11 cellular contexts compared by ENCODE assay signal in the genomic region with DNA sequence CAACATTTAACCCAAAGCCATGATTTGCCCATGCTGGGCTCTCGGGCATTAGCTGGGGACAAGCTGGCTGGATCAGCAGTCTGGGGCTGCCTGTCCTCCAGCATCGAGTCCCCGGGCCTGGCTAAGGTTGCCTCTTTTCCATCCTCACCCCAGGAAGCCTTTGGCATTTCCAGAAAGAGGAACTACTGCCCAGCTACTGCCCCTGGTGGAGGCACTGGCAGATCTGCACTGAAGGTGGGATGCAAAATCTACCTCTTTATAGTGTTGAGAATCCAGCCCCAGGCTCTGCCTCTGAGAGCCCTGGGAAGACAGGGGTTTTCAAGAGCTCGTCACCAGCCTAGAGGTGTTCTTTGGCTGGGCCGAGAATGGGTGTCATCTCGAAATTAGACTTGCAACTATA.
A peak's percentile ranks its signal among the peaks of the same experiment; 100 is the strongest.
DNase-seq lines count a peak whose midpoint lies in the region; ATAC-seq, FAIRE-seq and TF ChIP-seq lines count a peak whose summit lies in the region.
"Had no signal": no experiment of that assay in that cellular context is flagged by ENCODE, and none has a peak within 500 bp of the region (broad histone marks: within the 10 kb centered on the region; RNA-seq: fewer than 3 reads in every experiment).

No MANE protein-coding gene starts in this region.

- H3K9ac ChIP-seq in HepG2 (ENCODE audit: insufficient read depth, low read depth, low read length) (no peak overlapping the region), OCI-LY1 (ENCODE audit: low read length) (no peak overlapping the region)

- ATAC-seq in HepG2 (peak; percentile 55), right lobe of liver (no peak), sciatic nerve (no peak)
- ATAC-seq: body of pancreas had no signal

- peak; percentile 6 for DNase-seq in HepG2 (ENCODE audit: low spot score)
- DNase-seq in right lobe of liver, result no peak
- no peak for DNase-seq in fibroblast of mammary gland (ENCODE audit: low read depth)
- DNase-seq in HPDE6-E6E7 (ENCODE audit: extremely low spot score), result no peak
- DNase-seq in small intestine, result no peak
- DNase-seq in posterior vena cava (ENCODE audit: low spot score), result no peak
- DNase-seq in sciatic nerve (ENCODE audit: low spot score), result no peak
- DNase-seq: body of pancreas, nucleus accumbens, Peyer's patch had no signal

- no peak for TF ChIP-seq RAD21 in HepG2 (CRISPR knock-in tag; IDR thresholded peaks at IDR 0.05)

- H3F3A ChIP-seq in OCI-LY1 (ENCODE audit: insufficient read depth, low read length), result no peaks in the 10 kb centered on the region

- H3K36me3 ChIP-seq in HepG2 (replicated peaks in 1 of 2; ENCODE audit: control insufficient read depth in 1 of 2, insufficient read depth in 2 of 2, low read length in 2 of 2) (no peaks in the 10 kb centered on the region), right lobe of liver (no peaks in the 10 kb centered on the region), OCI-LY1 (ENCODE audit: insufficient read depth, low read length) (no peaks in the 10 kb centered on the region), small intestine (ENCODE audit: control insufficient read depth in 2 of 2, insufficient read depth in 2 of 2, low read length in 2 of 2) (no peaks in the 10 kb centered on the region)
- H3K36me3 ChIP-seq: Peyer's patch had no signal

- TF ChIP-seq POLR2A in HepG2 (IDR thresholded peaks at IDR 0.05; ENCODE audit: insufficient read depth in 1 of 2, low read depth in 2 of 2, low read length in 2 of 2), result no peak
- TF ChIP-seq POLR2A in right lobe of liver (IDR thresholded peaks at IDR 0.05), result no peak

- in situ Hi-C loops in HepG2 (cut with HindIII; ENCODE audit: extremely low pct_ligation_motif_present, low pct_unique_long_range_greater_than_20kb), result loop anchor here (10.0 to 25.0 kb wide), 2 partner anchors 293 to 700 kb away; no protein-coding TSS in a partner anchor

- TF ChIP-seq EP300 in HepG2 (IDR thresholded peaks at IDR 0.05; ENCODE audit: low read depth in 2 of 2, low read length in 2 of 2), result no peak
- no peak for TF ChIP-seq EP300 in HepG2 (CRISPR knock-in tag; IDR thresholded peaks at IDR 0.05; ENCODE audit: borderline replicate concordance)

- peaks cover 13% of the 10 kb centered on the region for H3K4me1 ChIP-seq in HepG2 (ENCODE audit: insufficient read depth, low read length)
- no peaks in the 10 kb centered on the region for H3K4me1 ChIP-seq in right lobe of liver
- H3K4me1 ChIP-seq in OCI-LY1 (ENCODE audit: insufficient read depth, low read length, severe bottlenecking), result no peaks in the 10 kb centered on the region
- H3K4me1 ChIP-seq in small intestine (ENCODE audit: control insufficient read depth in 2 of 2, insufficient read depth in 1 of 2, low read depth in 1 of 2, low read length in 1 of 2), result no peaks in the 10 kb centered on the region

- H3K9me3 ChIP-seq in HepG2 (ENCODE audit: low read length) (peaks cover 15% of the 10 kb centered on the region), right lobe of liver (peaks cover 0 to 5% (median 2%) of the 10 kb centered on the region in 4 donors), OCI-LY1 (ENCODE audit: low read length) (0 out of 2 replicates have a peak, but pooled peaks cover 3% of the 10 kb centered on the region), small intestine (ENCODE audit: control insufficient read depth, low read depth) (no peaks in the 10 kb centered on the region)

- no TSS peak for BruUV-seq in HepG2 (replicated peaks; lab: Mats Ljungman, UMichigan)

- no peak overlapping the region for H2AFZ ChIP-seq in HepG2 (ENCODE audit: low read length)
- H2AFZ ChIP-seq in OCI-LY1 (ENCODE audit: low read length), result no peak overlapping the region

- CTCF ChIA-PET in HepG2 (lab: Yijun Ruan, JAX; ENCODE audit: low intra/inter-chr PET ratio, low total read pairs), result no interaction called here

- POLR2A ChIA-PET in HepG2 (lab: Yijun Ruan, JAX), result no interaction called here

- H3K4me2 ChIP-seq in HepG2 (ENCODE audit: low read depth, low read length), result no peak overlapping the region
- H3K4me2 ChIP-seq in OCI-LY1 (ENCODE audit: low read length), result no peak overlapping the region

- H3K79me2 ChIP-seq in HepG2 (ENCODE audit: insufficient read depth, low read length), result no peaks in the 10 kb centered on the region
- no peaks in the 10 kb centered on the region for H3K79me2 ChIP-seq in OCI-LY1 (ENCODE audit: insufficient read depth, low read length)

- intact Hi-C loops in HepG2 (cut with micrococcal nuclease; ENCODE audit: unreplicated experiment) (no loop called here), right lobe of liver (cut with DNase I) (no loop called here), posterior vena cava (cut with DNase I) (loop anchor here in 1 of 2 donors (5.0 to 10.0 kb wide), 3 partner anchors 295 to 843 kb away; no protein-coding TSS in a partner anchor), sciatic nerve (cut with DNase I) (no loop called here)

- no peaks in the 10 kb centered on the region for H3K9me2 ChIP-seq in OCI-LY1 (ENCODE audit: low read depth, low read length)

- H3K27ac ChIP-seq in HepG2 (ENCODE audit: extremely low read length, insufficient read depth, low read length) (no peak overlapping the region), right lobe of liver (no peak overlapping the region), OCI-LY1 (ENCODE audit: low read depth, low read length, poor library complexity, severe bottlenecking) (no peak overlapping the region), small intestine (ENCODE audit: low read depth in 1 of 2, low read length in 1 of 2) (no peak overlapping the region)
- H3K27ac ChIP-seq: body of pancreas, Peyer's patch had no signal

- TF ChIP-seq CTCF in HepG2 (CRISPR knock-in tag; IDR thresholded peaks at IDR 0.05) (no peak), right lobe of liver (IDR thresholded peaks at IDR 0.05) (peak in 2 of 4 donors; percentile 10 to 21), OCI-LY1 (IDR thresholded peaks at IDR 0.05; ENCODE audit: low read length) (peak; percentile 15; the same call in 1 of the 2 replicates), fibroblast of mammary gland (conservative IDR thresholded peaks at IDR 0.05; ENCODE audit: control insufficient read depth, insufficient read depth, low read depth, low read length) (peak; percentile 39)

- no peak overlapping the region for H3K4me3 ChIP-seq in HepG2 (replicated peaks in 1 of 3; ENCODE audit: insufficient read depth in 1 of 3, low read depth in 2 of 3, low read length in 3 of 3)
- no peak overlapping the region for H3K4me3 ChIP-seq in right lobe of liver
- no peak overlapping the region for H3K4me3 ChIP-seq in OCI-LY1 (ENCODE audit: low read depth, low read length, poor library complexity, severe bottlenecking)
- no peak overlapping the region for H3K4me3 ChIP-seq in fibroblast of mammary gland (ENCODE audit: control insufficient read depth, low read depth, low read length)
- no peak overlapping the region for H3K4me3 ChIP-seq in small intestine (ENCODE audit: low read depth in 1 of 2, low read length in 2 of 2)
- H3K4me3 ChIP-seq: body of pancreas, Peyer's patch had no signal

- H3K27me3 ChIP-seq in HepG2 (ENCODE audit: control insufficient read depth in 1 of 2, insufficient read depth in 2 of 2, low read length in 2 of 2), result peaks cover 2 to 6% of the 10 kb centered on the region in 2 experiments; a peak in 2 of 5 replicates
- H3K27me3 ChIP-seq in right lobe of liver, result no peaks in the 10 kb centered on the region
- peaks cover 4% of the 10 kb centered on the region; the same call in 1 of the 2 replicates for H3K27me3 ChIP-seq in OCI-LY1 (ENCODE audit: insufficient read depth, low read length)
- peaks cover 0 to 2% of the 10 kb centered on the region in 2 donors for H3K27me3 ChIP-seq in small intestine (ENCODE audit: control insufficient read depth in 2 of 2, insufficient read depth in 2 of 2, low read length in 2 of 2)
- H3K27me3 ChIP-seq: body of pancreas, Peyer's patch had no signal

- FAIRE-seq in HepG2 (lab: Jason Lieb, UNC), result no peak
- no peak for FAIRE-seq in small intestine (lab: Jason Lieb, UNC)

- WGBS in HepG2 (ENCODE audit: low lambda C conversion rate), result 2% methylated on average over 6 of the region's 6 CpGs
- 35% methylated on average over 6 of the region's 6 CpGs for WGBS in right lobe of liver (ENCODE audit: insufficient coverage, low coverage, low lambda C conversion rate, missing lambda C conversion rate)
- WGBS in small intestine, 3 donors, result 72 to 74% (median 72%) methylated on average over 6 of the region's 6 CpGs

- H4K20me1 ChIP-seq in HepG2 (ENCODE audit: insufficient read depth, low read length) (no peaks in the 10 kb centered on the region), OCI-LY1 (ENCODE audit: insufficient read depth, low read length) (no peaks in the 10 kb centered on the region)

TF ChIP-seq in HepG2, 621 proteins besides CTCF, POLR2A, EP300 and RAD21 (continues in another document):
- TF ChIP-seq, protein P1, sequence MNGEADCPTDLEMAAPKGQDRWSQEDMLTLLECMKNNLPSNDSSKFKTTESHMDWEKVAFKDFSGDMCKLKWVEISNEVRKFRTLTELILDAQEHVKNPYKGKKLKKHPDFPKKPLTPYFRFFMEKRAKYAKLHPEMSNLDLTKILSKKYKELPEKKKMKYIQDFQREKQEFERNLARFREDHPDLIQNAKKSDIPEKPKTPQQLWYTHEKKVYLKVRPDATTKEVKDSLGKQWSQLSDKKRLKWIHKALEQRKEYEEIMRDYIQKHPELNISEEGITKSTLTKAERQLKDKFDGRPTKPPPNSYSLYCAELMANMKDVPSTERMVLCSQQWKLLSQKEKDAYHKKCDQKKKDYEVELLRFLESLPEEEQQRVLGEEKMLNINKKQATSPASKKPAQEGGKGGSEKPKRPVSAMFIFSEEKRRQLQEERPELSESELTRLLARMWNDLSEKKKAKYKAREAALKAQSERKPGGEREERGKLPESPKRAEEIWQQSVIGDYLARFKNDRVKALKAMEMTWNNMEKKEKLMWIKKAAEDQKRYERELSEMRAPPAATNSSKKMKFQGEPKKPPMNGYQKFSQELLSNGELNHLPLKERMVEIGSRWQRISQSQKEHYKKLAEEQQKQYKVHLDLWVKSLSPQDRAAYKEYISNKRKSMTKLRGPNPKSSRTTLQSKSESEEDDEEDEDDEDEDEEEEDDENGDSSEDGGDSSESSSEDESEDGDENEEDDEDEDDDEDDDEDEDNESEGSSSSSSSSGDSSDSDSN (CRISPR knock-in tag; IDR thresholded peaks at IDR 0.05), result no peak
- TF ChIP-seq ZNF337 (CRISPR knock-in tag; IDR thresholded peaks at IDR 0.05; ENCODE audit: borderline replicate concordance, low read depth) (no peak), ZNF264 (CRISPR knock-in tag; IDR thresholded peaks at IDR 0.05) (no peak)
